In the genomic region with DNA sequence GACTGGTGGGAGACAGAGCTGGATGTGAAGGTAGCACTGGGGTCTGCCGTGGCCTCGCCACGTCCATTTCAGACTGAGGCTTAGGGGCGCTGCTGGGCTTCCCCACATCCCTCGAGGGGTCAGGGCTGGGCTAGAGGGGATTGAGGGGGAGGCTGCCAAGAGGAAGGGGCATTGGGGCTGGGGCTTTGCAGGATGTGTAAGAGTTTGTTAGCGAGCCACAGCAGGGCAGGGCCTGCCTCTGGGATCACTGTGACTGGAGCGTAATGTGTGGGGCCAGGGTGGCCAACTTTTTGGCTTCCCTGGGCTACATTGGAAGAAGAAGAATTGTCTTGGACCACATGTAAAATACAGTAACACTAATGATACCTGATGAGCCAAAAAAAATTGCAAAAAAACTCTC, we compare ENCODE assay signal across 12 cellular contexts. TPM values are rescaled to one million over a fixed set of nuclear protein-coding genes. Genes with fewer than 3 reads are reported as not detected.
A peak's percentile ranks its signal among the peaks of the same experiment; 100 is the strongest.
DNase-seq lines count a peak whose midpoint lies in the region; ATAC-seq and TF ChIP-seq lines count a peak whose summit lies in the region.
"Had no signal": no experiment of that assay in that cellular context is flagged by ENCODE, and none has a peak within 500 bp of the region (broad histone marks: within the 10 kb centered on the region; RNA-seq: fewer than 3 reads in every experiment).

No MANE protein-coding gene starts in this region.

- in situ Hi-C loops in Panc1 (cut with HindIII; ENCODE audit: low pct_unique_long_range_greater_than_20kb, low sequenced_read_pairs) = no loop called here

- intact Hi-C loops in Panc1 (cut with micrococcal nuclease; ENCODE audit: unreplicated experiment) = no loop called here

- BruUV-seq in Panc1 (replicated peaks; lab: Mats Ljungman, UMichigan) = no TSS peak

- peaks cover 13% of the 10 kb centered on the region for H3K4me1 ChIP-seq in CD8-positive, alpha-beta memory T cell (ENCODE audit: insufficient read depth, low read length)
- H3K4me1 ChIP-seq in Panc1 (ENCODE audit: control insufficient read depth, insufficient read depth, low read length) (peaks cover 7% of the 10 kb centered on the region), parathyroid adenoma (peaks cover 18% of the 10 kb centered on the region)
- H3K4me1 ChIP-seq in effector memory CD4-positive, alpha-beta T cell (ENCODE audit: control insufficient read depth, insufficient read depth, low read length, poor library complexity, severe bottlenecking) = peaks cover 12% of the 10 kb centered on the region

- H3K27ac Mint-ChIP-seq in CD8-positive, alpha-beta memory T cell = peak overlapping the region in 7 of 8 donors; percentile 27 to 94 (median 84)

- H3K27ac ChIP-seq in CD8-positive, alpha-beta memory T cell (ENCODE audit: low read depth, low read length) = no peak overlapping the region
- H3K27ac ChIP-seq in Panc1 (ENCODE audit: low read length) (0 out of 2 replicates have a peak overlapping the region, but pooled peaks have one; percentile 61), parathyroid adenoma (peak overlapping the region; percentile 91)
- H3K27ac ChIP-seq in effector memory CD4-positive, alpha-beta T cell (ENCODE audit: insufficient read depth, low read length, poor library complexity, severe bottlenecking) = no peak overlapping the region

- peaks cover 0 to 4% (median 3%) of the 10 kb centered on the region in 3 donors for H3K36me3 Mint-ChIP-seq in CD8-positive, alpha-beta memory T cell

- no peak overlapping the region for H3K4me2 ChIP-seq in parathyroid adenoma (ENCODE audit: low read length)

- ATAC-seq in Panc1 (no peak), HG03460 (IDR thresholded peaks at IDR 0.05; ENCODE audit: unreplicated experiment) (no peak)

- no peak overlapping the region for H3K4me3 ChIP-seq in CD8-positive, alpha-beta memory T cell (ENCODE audit: low read length)
- H3K4me3 ChIP-seq in Panc1 (ENCODE audit: low read depth in 2 of 2, low read length in 2 of 2) = no peak overlapping the region
- H3K4me3 ChIP-seq in effector memory CD4-positive, alpha-beta T cell (ENCODE audit: insufficient read depth, low read depth, low read length, poor library complexity, severe bottlenecking) = peak overlapping the region; percentile 16
- no peak overlapping the region for H3K4me3 ChIP-seq in parathyroid adenoma (ENCODE audit: low read depth, low read length)

- H3K27me3 ChIP-seq in CD8-positive, alpha-beta memory T cell (ENCODE audit: insufficient read depth, low read length, poor library complexity, severe bottlenecking) = no peaks in the 10 kb centered on the region
- H3K27me3 ChIP-seq in Panc1 (ENCODE audit: control insufficient read depth, insufficient read depth, low read length) (no peaks in the 10 kb centered on the region), parathyroid adenoma (ENCODE audit: control insufficient read depth, insufficient read depth, low read length) (no peaks in the 10 kb centered on the region)
- no peaks in the 10 kb centered on the region for H3K27me3 ChIP-seq in effector memory CD4-positive, alpha-beta T cell (replicated peaks; ENCODE audit: control insufficient read depth, insufficient read depth, low read length, poor library complexity, severe bottlenecking)

- peaks cover 19 to 26% (median 24%) of the 10 kb centered on the region in 3 donors for H3K4me1 Mint-ChIP-seq in CD8-positive, alpha-beta memory T cell

- peaks cover 0 to 2% (median 0%) of the 10 kb centered on the region in 5 donors for H3K9me3 Mint-ChIP-seq in CD8-positive, alpha-beta memory T cell

- DNase-seq in CD8-positive, alpha-beta memory T cell = no peak
- no peak for DNase-seq in Panc1 (ENCODE audit: low read depth, low spot score)
- DNase-seq in effector memory CD4-positive, alpha-beta T cell = no peak
- DNase-seq in stimulated activated CD4-positive, alpha-beta T cell treated with anti-CD3 and anti-CD28 coated beads, Interleukin-15, amount 100 ng/mL, for 24 hours = no peak
- no peak for DNase-seq in stimulated activated CD4-positive, alpha-beta T cell treated with anti-CD3 and anti-CD28 coated beads, Interleukin-2, amount 100 ng/mL, for 24 hours
- no peak for DNase-seq in NCI-H187 treated with DMSO at 0.1 percent for 48 hours (lab: John Stamatoyannopoulos, UW)
- DNase-seq: H7; NK-92 treated with Interleukin-12 subunit alpha and Interleukin-12 subunit beta, amount 100 ng/mL, for 24 hours had no signal

- no peak for TF ChIP-seq CTCF in Panc1 (IDR thresholded peaks at IDR 0.05)
- no peak for TF ChIP-seq CTCF in parathyroid adenoma (IDR thresholded peaks at IDR 0.05)

- no peaks in the 10 kb centered on the region for H3K36me3 ChIP-seq in CD8-positive, alpha-beta memory T cell (ENCODE audit: insufficient read depth, low read length)
- H3K36me3 ChIP-seq in Panc1 (ENCODE audit: control insufficient read depth, insufficient read depth, low read length) (no peaks in the 10 kb centered on the region), parathyroid adenoma (ENCODE audit: control insufficient read depth, insufficient read depth, low read length) (no peaks in the 10 kb centered on the region)
- no peaks in the 10 kb centered on the region for H3K36me3 ChIP-seq in effector memory CD4-positive, alpha-beta T cell (ENCODE audit: control insufficient read depth, insufficient read depth, low read length)

- CTCF ChIA-PET in CD8-positive, alpha-beta memory T cell (lab: Charles Lee) = no interaction called here
- CTCF ChIA-PET in Panc1 (lab: Charles Lee) = no interaction called here

- no peak overlapping the region for H2AFZ ChIP-seq in parathyroid adenoma

- H3K27me3 Mint-ChIP-seq in CD8-positive, alpha-beta memory T cell = no peaks in the 10 kb centered on the region

- H3K79me2 ChIP-seq in parathyroid adenoma = peaks cover 54% of the 10 kb centered on the region

- POLR2A ChIA-PET in CD8-positive, alpha-beta memory T cell (lab: Charles Lee) = interaction anchor here (0.6 kb wide), 1 partner anchor 433 kb away, joined by 3 read pairs; no protein-coding TSS in a partner anchor
- POLR2A ChIA-PET in Panc1 (lab: Charles Lee) = no interaction called here

- no peaks in the 10 kb centered on the region for H3K9me3 ChIP-seq in CD8-positive, alpha-beta memory T cell (ENCODE audit: low read length)
- H3K9me3 ChIP-seq in Panc1 (ENCODE audit: control insufficient read depth, insufficient read depth, low read depth, low read length) (no peaks in the 10 kb centered on the region), parathyroid adenoma (ENCODE audit: control insufficient read depth, low read length) (no peaks in the 10 kb centered on the region)
- H3K9me3 ChIP-seq in effector memory CD4-positive, alpha-beta T cell (ENCODE audit: control insufficient read depth, low read length) = no peaks in the 10 kb centered on the region

- no peak overlapping the region for H3K9ac ChIP-seq in parathyroid adenoma

- peak overlapping the region; percentile 49 to 90 (median 70) for H3K4me3 Mint-ChIP-seq in CD8-positive, alpha-beta memory T cell

RNA-seq across cellular contexts. Expression of gene ARID3A, which starts 14.1 kb away (rescaled TPM):
- total RNA-seq in CD8-positive, alpha-beta memory T cell = 10 to 100 TPM; 12.8 to 15.9 TPM
- 0.49 TPM for polyA plus RNA-seq in CD8-positive, alpha-beta memory T cell
- total RNA-seq in Panc1 (2021; ENCODE audit: unreplicated experiment) = 28.9 TPM
- 27.8 TPM for polyA plus RNA-seq in Panc1 (2012; ENCODE audit: insufficient read length)

RNA-seq across cellular contexts. Expression of gene KISS1R, which starts 22.8 kb away (rescaled TPM):
- total RNA-seq in CD8-positive, alpha-beta memory T cell = 1 to 10 TPM; 1.2 to 2.3 TPM
- 0.49 TPM for polyA plus RNA-seq in CD8-positive, alpha-beta memory T cell
- 0.92 TPM for total RNA-seq in Panc1 (2021; ENCODE audit: unreplicated experiment)
- 6.5 TPM for polyA plus RNA-seq in Panc1 (2012; ENCODE audit: insufficient read length)
- total RNA-seq: left lobe of liver, skeletal muscle tissue had no signal

RNA-seq across cellular contexts. Expression of gene R3HDM4, which starts 26.9 kb away (rescaled TPM):
- total RNA-seq in CD8-positive, alpha-beta memory T cell = 10 to 100 TPM; 60.7 to 65.2 TPM
- polyA plus RNA-seq in CD8-positive, alpha-beta memory T cell = 197 TPM
- total RNA-seq in Panc1 (2021; ENCODE audit: unreplicated experiment) = 43.5 TPM
- polyA plus RNA-seq in Panc1 (2012; ENCODE audit: insufficient read length) = 39.7 TPM

RNA-seq across cellular contexts. Expression of gene WDR18, which starts 44.2 kb away (rescaled TPM):
- 100 to 1,000 TPM; 108 to 133 TPM for total RNA-seq in CD8-positive, alpha-beta memory T cell
- 61.3 TPM for polyA plus RNA-seq in CD8-positive, alpha-beta memory T cell
- total RNA-seq in Panc1 (2021; ENCODE audit: unreplicated experiment) = 44.0 TPM
- polyA plus RNA-seq in Panc1 (2012; ENCODE audit: insufficient read length) = 79.2 TPM

RNA-seq across cellular contexts. Expression of gene RNU6-9, which starts 46.6 kb away (rescaled TPM):
- total RNA-seq in CD8-positive, alpha-beta memory T cell = not detected
- polyA plus RNA-seq in CD8-positive, alpha-beta memory T cell = not detected
- total RNA-seq in Panc1 (2021; ENCODE audit: unreplicated experiment) = not detected
- not detected for polyA plus RNA-seq in Panc1 (2012; ENCODE audit: insufficient read length)
- total RNA-seq: H7, left lobe of liver, skeletal muscle tissue had no signal

Comparison
In these comparisons a context has a peak if more than half of its experiments do, and no peak if none do; other contexts are left out.
1. H3K27ac ChIP-seq: peak in Panc1 (single experiment) and parathyroid adenoma (single experiment); none in CD8-positive, alpha-beta memory T cell (single experiment) and effector memory CD4-positive, alpha-beta T cell (single experiment).